Comparison of ENCODE assay signal across 1 cellular context in the genomic region with DNA sequence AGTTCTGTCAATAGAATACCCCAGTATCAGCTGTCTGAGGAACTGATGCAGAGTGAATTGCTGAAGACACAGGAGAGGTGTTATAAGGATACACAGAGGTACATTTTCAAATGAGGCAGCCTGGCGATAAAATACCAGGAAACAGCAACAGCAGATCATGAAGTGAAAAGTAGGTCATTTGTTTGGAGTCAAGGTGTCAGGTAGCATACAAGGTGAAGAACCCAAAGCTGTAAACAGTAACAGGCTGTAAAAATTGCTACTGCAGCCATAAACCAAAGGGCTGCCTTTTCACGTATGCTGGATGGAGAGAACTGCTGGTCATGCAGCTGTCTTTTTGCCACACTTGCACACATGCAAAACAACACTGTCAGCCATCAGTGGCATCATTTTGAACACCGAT.
TF ChIP-seq lines count a peak whose summit lies in the region.

No MANE protein-coding gene starts in this region.

TF ChIP-seq in H1, 55 proteins besides CTCF, POLR2A, EP300 and RAD21:
- no peak for TF ChIP-seq RFX5 (IDR thresholded peaks at IDR 0.05; ENCODE audit: borderline replicate concordance, low read depth, low read length)
- TF ChIP-seq KDM5A (IDR thresholded peaks at IDR 0.05; ENCODE audit: low read length): no peak
- no peak for TF ChIP-seq JUN (IDR thresholded peaks at IDR 0.05; ENCODE audit: low read depth, low read length)
- TF ChIP-seq BACH1 (IDR thresholded peaks at IDR 0.05; ENCODE audit: low read length): no peak
- no peak for TF ChIP-seq SIRT6 (IDR thresholded peaks at IDR 0.05; ENCODE audit: low read length)
- TF ChIP-seq TEAD4 (IDR thresholded peaks at IDR 0.05; ENCODE audit: low read depth, low read length): no peak
- TF ChIP-seq CREB1 (IDR thresholded peaks at IDR 0.05): no peak
- TF ChIP-seq SP1 (IDR thresholded peaks at IDR 0.05; ENCODE audit: low read depth, low read length): no peak
- TF ChIP-seq, protein P1, sequence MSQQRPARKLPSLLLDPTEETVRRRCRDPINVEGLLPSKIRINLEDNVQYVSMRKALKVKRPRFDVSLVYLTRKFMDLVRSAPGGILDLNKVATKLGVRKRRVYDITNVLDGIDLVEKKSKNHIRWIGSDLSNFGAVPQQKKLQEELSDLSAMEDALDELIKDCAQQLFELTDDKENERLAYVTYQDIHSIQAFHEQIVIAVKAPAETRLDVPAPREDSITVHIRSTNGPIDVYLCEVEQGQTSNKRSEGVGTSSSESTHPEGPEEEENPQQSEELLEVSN (IDR thresholded peaks at IDR 0.05): no peak
